Comparison of ENCODE assay signal across 8 cellular contexts in the genomic region with DNA sequence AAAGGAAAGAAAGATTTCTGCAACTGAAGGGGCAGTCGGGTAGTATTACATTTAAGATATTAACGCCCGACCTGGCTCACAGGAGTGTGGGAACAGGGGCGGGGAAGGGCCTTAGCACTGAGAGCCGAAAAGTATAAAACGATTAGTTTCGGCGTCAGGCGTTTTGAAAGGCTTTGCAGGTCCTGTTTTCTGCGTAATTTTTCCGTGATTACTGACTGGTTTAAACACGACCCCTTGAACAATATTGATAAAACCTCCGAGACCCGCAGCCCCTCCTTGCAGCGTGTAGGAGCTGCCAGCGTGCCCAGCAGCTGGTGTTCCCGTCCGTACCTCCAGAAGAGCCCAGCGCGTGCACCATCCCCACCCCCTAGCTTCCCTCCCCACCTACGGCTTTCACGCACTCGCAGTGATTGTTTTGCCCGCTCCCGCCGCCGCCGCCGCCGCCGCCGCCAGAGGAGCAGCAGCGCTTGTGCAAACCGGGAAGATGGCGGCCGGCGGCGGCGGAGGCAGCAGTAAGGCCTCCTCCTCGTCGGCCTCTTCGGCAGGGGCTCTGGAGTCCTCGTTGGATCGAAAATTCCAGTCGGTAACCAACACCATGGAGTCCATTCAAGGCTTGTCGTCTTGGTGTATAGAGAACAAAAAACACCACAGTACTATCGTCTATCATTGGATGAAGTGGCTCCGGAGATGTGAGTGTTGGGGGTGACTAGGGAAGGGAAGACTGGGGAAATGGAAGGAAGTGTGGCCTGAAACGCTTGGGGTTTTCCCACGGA. TPM values are rescaled to one million over a fixed set of nuclear protein-coding genes. Genes with fewer than 3 reads are reported as not detected.
DNase-seq lines count a peak whose midpoint lies in the region; TF ChIP-seq lines count a peak whose summit lies in the region.

No MANE protein-coding gene starts in this region.

- H3K27ac Mint-ChIP-seq in T-helper 1 cell treated with Interleukin-12 subunit alpha and Interleukin-12 subunit beta and Interleukin-4 antibody, amounts not matched to agents 30 μg/mL and 1 μg/mL, for 36 hours = peak overlapping the region; percentile 100

- peaks cover 16% of the 10 kb centered on the region for H3K36me3 Mint-ChIP-seq in T-helper 1 cell treated with Interleukin-12 subunit alpha and Interleukin-12 subunit beta and Interleukin-4 antibody, amounts not matched to agents 30 μg/mL and 1 μg/mL, for 36 hours (ENCODE audit: low read depth)

- H3K36me3 ChIP-seq in right atrium auricular region (no peaks in the 10 kb centered on the region), urinary bladder (ENCODE audit: insufficient read depth) (no peaks in the 10 kb centered on the region)

- H3K4me3 ChIP-seq in HFF-Myc (replicated peaks; ENCODE audit: low read depth, low read length) (peak overlapping the region; percentile 96), right atrium auricular region (peak overlapping the region; percentile 66 to 78), urinary bladder (ENCODE audit: low read depth, low read length) (peak overlapping the region; percentile 93)

- H3K9me3 Mint-ChIP-seq in T-helper 1 cell treated with Interleukin-12 subunit alpha and Interleukin-12 subunit beta and Interleukin-4 antibody, amounts not matched to agents 30 μg/mL and 1 μg/mL, for 36 hours = no peaks in the 10 kb centered on the region

- H3K4me3 Mint-ChIP-seq in T-helper 1 cell treated with Interleukin-12 subunit alpha and Interleukin-12 subunit beta and Interleukin-4 antibody, amounts not matched to agents 30 μg/mL and 1 μg/mL, for 36 hours = peak overlapping the region; percentile 95

- peaks cover 3% of the 10 kb centered on the region for H3K27me3 Mint-ChIP-seq in T-helper 1 cell treated with Interleukin-12 subunit alpha and Interleukin-12 subunit beta and Interleukin-4 antibody, amounts not matched to agents 30 μg/mL and 1 μg/mL, for 36 hours (ENCODE audit: low read depth)

- H3K4me1 Mint-ChIP-seq in T-helper 1 cell treated with Interleukin-12 subunit alpha and Interleukin-12 subunit beta and Interleukin-4 antibody, amounts not matched to agents 30 μg/mL and 1 μg/mL, for 36 hours (ENCODE audit: low read depth) = peaks cover 26% of the 10 kb centered on the region

- peak; percentile 73 for DNase-seq in DMS153 treated with DMSO at 0.1 percent for 48 hours (lab: John Stamatoyannopoulos, UW; ENCODE audit: unreplicated experiment)
- no peak for DNase-seq in HFF-Myc (ENCODE audit: extremely low read depth, low read depth)
- DNase-seq in NCI-H146 treated with DMSO at 0.1 percent for 48 hours (lab: John Stamatoyannopoulos, UW; ENCODE audit: unreplicated experiment) = peak; percentile 65
- peak; percentile 77 for DNase-seq in amniotic stem cell (lab: John Stamatoyannopoulos, UW)
- DNase-seq in right atrium auricular region (ENCODE audit: low spot score) = peak; percentile 82
- peak; percentile 30 for DNase-seq in pulmonary artery endothelial cell (ENCODE audit: low read depth, low spot score)

- WGBS in urinary bladder = under 1% methylated on average over 50 of the region's 50 CpGs

- TF ChIP-seq CTCF in HFF-Myc (IDR thresholded peaks at IDR 0.05; ENCODE audit: low read depth, low read length, missing control alignments) (no peak), right atrium auricular region (IDR thresholded peaks at IDR 0.05) (peak in 1 of 2 donors; percentile 29)

- no peaks in the 10 kb centered on the region for H3K27me3 ChIP-seq in right atrium auricular region

- H3K4me1 ChIP-seq in right atrium auricular region = peaks cover 0 to 10% of the 10 kb centered on the region in 2 donors
- H3K4me1 ChIP-seq in urinary bladder (ENCODE audit: insufficient read depth) = no peaks in the 10 kb centered on the region

- no peaks in the 10 kb centered on the region for H3K9me3 ChIP-seq in right atrium auricular region

- H3K27ac ChIP-seq in right atrium auricular region (peak overlapping the region; percentile 97 to 99), urinary bladder (ENCODE audit: low read depth) (peak overlapping the region; percentile 94)

RNA-seq across cellular contexts. Expression of a gene that starts 0.5 kb away (rescaled TPM):
- total RNA-seq in right atrium auricular region (10 to 100 TPM; 18.5 to 24.0 TPM), pulmonary artery endothelial cell (6.5 and 7.8 TPM in 2 replicates), urinary bladder (23.4 TPM)
- polyA plus RNA-seq in urinary bladder = 19.3 TPM

RNA-seq across cellular contexts. Expression of a gene that starts 43.1 kb away (rescaled TPM):
- 10 to 100 TPM; 13.9 to 17.8 TPM for total RNA-seq in right atrium auricular region
- 33.0 and 56.2 TPM in 2 replicates for total RNA-seq in pulmonary artery endothelial cell
- total RNA-seq in urinary bladder = 66.6 TPM
- 34.9 TPM for polyA plus RNA-seq in urinary bladder
